30 cellular contexts compared by ENCODE assay signal in the genomic region with DNA sequence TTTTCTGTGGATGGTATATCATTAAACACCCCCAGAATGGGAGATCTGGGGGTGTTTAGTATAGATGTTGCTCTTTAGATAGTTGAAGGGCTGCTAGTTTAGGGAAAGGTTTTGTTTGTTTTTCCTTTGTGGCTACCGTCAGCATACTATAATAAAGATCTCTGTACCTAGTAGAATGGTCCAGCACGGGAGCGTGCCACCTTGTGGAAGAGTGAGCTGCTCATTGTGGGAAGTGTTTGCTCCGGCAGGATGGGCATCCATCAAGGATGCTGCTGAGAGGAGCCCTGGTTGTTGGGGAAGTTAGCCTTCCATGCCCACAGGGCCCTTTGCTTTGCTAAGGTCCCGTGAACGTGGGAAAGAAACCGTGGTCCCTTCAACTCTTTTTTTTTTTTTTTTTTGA.
"Had no signal": no experiment of that assay in that cellular context is flagged by ENCODE, and none has a peak within 500 bp of the region (broad histone marks: within the 10 kb centered on the region; RNA-seq: fewer than 3 reads in every experiment).

No MANE protein-coding gene starts in this region.

- H3K9me3 ChIP-seq: ascending aorta, colonic mucosa, left ventricle myocardium inferior, right atrium auricular region, suprapubic skin, tibial artery, upper lobe of right lung had no signal

- H3K4me1 ChIP-seq: colonic mucosa, neural progenitor cell, upper lobe of right lung had no signal

- ATAC-seq: natural killer cell; stimulated activated naive B cell treated with anti-CD40 and anti-IgM and Interleukin-4, amounts not matched to agents 10 μg/mL and 1 μg/mL and 100 μg/mL, for 72 hours; upper lobe of right lung had no signal

- H3K36me3 ChIP-seq: ascending aorta, cardiac muscle cell, colonic mucosa, left ventricle myocardium inferior, neural progenitor cell, right atrium auricular region, suprapubic skin, tibial artery, upper lobe of right lung had no signal

- H3K27ac ChIP-seq: ascending aorta, cardiac muscle cell, colonic mucosa, dorsolateral prefrontal cortex, hepatocyte, left ventricle myocardium inferior, neural progenitor cell, right atrium auricular region, suprapubic skin, upper lobe of right lung had no signal

- H3K27me3 ChIP-seq: ascending aorta, cardiac muscle cell, colonic mucosa, hepatocyte, neural progenitor cell, right atrium auricular region, tibial artery had no signal

- H3K9ac ChIP-seq: neural progenitor cell had no signal

- DNase-seq: activated CD4-positive, alpha-beta memory T cell treated with anti-CD3 and anti-CD28 coated beads for 36 hours; activated CD4-positive, alpha-beta T cell treated with anti-CD3 and anti-CD28 coated beads, Interleukin-2, amount 10 ng/mL, durations not matched to agents 24 days and 14 days; activated CD4-positive, CD25-positive, alpha-beta regulatory T cell treated with anti-CD3 and anti-CD28 coated beads, Interleukin-2, amount 50 U/mL, for 72 hours; activated CD8-positive, alpha-beta memory T cell treated with anti-CD3 and anti-CD28 coated beads, Interleukin-2, amount 50 U/mL, for 4 hours; activated effector memory CD4-positive, alpha-beta T cell treated with anti-CD3 and anti-CD28 coated beads, Interleukin-2, amount 50 U/mL, for 16 hours; activated naive CD4-positive, alpha-beta T cell treated with anti-CD3 and anti-CD28 coated beads, Interleukin-2, amount 10 ng/mL, durations not matched to agents 7 days and 5 days; activated naive CD8-positive, alpha-beta T cell treated with anti-CD3 and anti-CD28 coated beads, Interleukin-2, amount 10 ng/mL, durations not matched to agents 7 days and 5 days; activated T-cell treated with anti-CD3 and anti-CD28 coated beads, Interleukin-2, amount 50 U/mL, for 1 hour; cerebellar nuclear complex; colonic mucosa; dorsolateral prefrontal cortex; effector memory CD4-positive, alpha-beta T cell; glutamatergic neuron; islet precursor cell; left ventricle myocardium inferior; mesendoderm; natural killer cell; occipital lobe; stimulated activated CD4-positive, alpha-beta T cell treated with anti-CD3 and anti-CD28 coated beads, Interleukin-15, amount 100 ng/mL, for 24 hours; stimulated activated CD4-positive, alpha-beta T cell treated with anti-CD3 and anti-CD28 coated beads, Interleukin-2, amount 100 ng/mL, for 24 hours; stimulated activated naive B cell treated with anti-CD40 and anti-IgM and Interleukin-4, amounts not matched to agents 10 μg/mL and 1 μg/mL and 100 μg/mL, for 72 hours; tibial artery; upper lobe of right lung had no signal

- H3K4me3 ChIP-seq: ascending aorta, cardiac muscle cell, colonic mucosa, dorsolateral prefrontal cortex, hepatocyte, left ventricle myocardium inferior, lung, neural progenitor cell, right atrium auricular region, suprapubic skin, tibial artery, upper lobe of right lung had no signal
